2 cellular contexts compared by ENCODE assay signal in genomic region chr9:108562176-108562575, GRCh38.
TF ChIP-seq lines count a peak whose summit lies in the region.

No MANE protein-coding gene starts in this region.

TF ChIP-seq in IMR-90, 13 proteins besides CTCF, POLR2A, EP300 and RAD21:
- TF ChIP-seq FOS (IDR thresholded peaks at IDR 0.05; ENCODE audit: low read depth, low read length), result no peak
- TF ChIP-seq NFE2L2 (IDR thresholded peaks at IDR 0.05; ENCODE audit: low read depth, low read length), result no peak
- TF ChIP-seq RFX5 (IDR thresholded peaks at IDR 0.05; ENCODE audit: low read depth, low read length), result no peak
- TF ChIP-seq MAFK (IDR thresholded peaks at IDR 0.05; ENCODE audit: low read depth, low read length), result no peak
- TF ChIP-seq MAZ (IDR thresholded peaks at IDR 0.05; ENCODE audit: borderline replicate concordance, low read depth, low read length), result no peak
- TF ChIP-seq BHLHE40 (IDR thresholded peaks at IDR 0.05; ENCODE audit: low read depth, low read length), result no peak
- no peak for TF ChIP-seq RCOR1 (IDR thresholded peaks at IDR 0.05; ENCODE audit: insufficient replicate concordance, low read length)
- TF ChIP-seq CEBPB (IDR thresholded peaks at IDR 0.05; ENCODE audit: low read depth, low read length), result no peak
- no peak for TF ChIP-seq ELK1 (IDR thresholded peaks at IDR 0.05; ENCODE audit: borderline replicate concordance, low read depth, low read length)
- TF ChIP-seq CHD1 (IDR thresholded peaks at IDR 0.05; ENCODE audit: low read depth, low read length), result no peak
TF ChIP-seq in IMR-90: peak in this region for 0.

TF ChIP-seq in HepG2, 621 proteins besides CTCF, POLR2A, EP300 and RAD21:
- TF ChIP-seq NRL (CRISPR knock-in tag; IDR thresholded peaks at IDR 0.05; ENCODE audit: borderline replicate concordance) (no peak), YY1 (IDR thresholded peaks at IDR 0.05; ENCODE audit: insufficient read depth, insufficient replicate concordance, low read depth, low read length) (no peak), THAP8 (CRISPR knock-in tag; IDR thresholded peaks at IDR 0.05; ENCODE audit: borderline replicate concordance) (no peak)
